Comparison of ENCODE assay signal across 28 cellular contexts in genomic region chr5:74252033-74252430, GRCh38.
DNase-seq lines count a peak whose midpoint lies in the region; ATAC-seq and TF ChIP-seq lines count a peak whose summit lies in the region.
"Had no signal": no experiment of that assay in that cellular context is flagged by ENCODE, and none has a peak within 500 bp of the region (broad histone marks: within the 10 kb centered on the region; RNA-seq: fewer than 3 reads in every experiment).

No MANE protein-coding gene starts in this region.

- H4K91ac ChIP-seq in mesenchymal stem cell (ENCODE audit: low read length): peak overlapping the region; percentile 9

- intact Hi-C loops in breast epithelium (cut with DNase I; ENCODE audit: low total_unique reads): no loop called here

- ATAC-seq in stimulated activated effector memory CD8-positive, alpha-beta T cell treated with anti-CD3 and anti-CD28 coated beads, Interleukin-12 subunit alpha, Interleukin-12 subunit beta, amount 100 ng/mL, for 72 hours: no peak
- ATAC-seq: foreskin keratinocyte, left lobe of liver, natural killer cell, WTC11 had no signal

- H3K27me3 ChIP-seq in breast epithelium (no peaks in the 10 kb centered on the region), mesenchymal stem cell (ENCODE audit: control insufficient read depth in 1 of 2, insufficient read depth in 1 of 2, low read length in 2 of 2) (peaks cover 0 to 2% of the 10 kb centered on the region in 2 experiments), smooth muscle cell (ENCODE audit: low read depth) (no peaks in the 10 kb centered on the region), neural progenitor cell (no peaks in the 10 kb centered on the region)
- H3K27me3 ChIP-seq: foreskin keratinocyte had no signal

- TF ChIP-seq POLR2A in breast epithelium (IDR thresholded peaks at IDR 0.05): no peak

- no peak overlapping the region for H3K23ac ChIP-seq in mesenchymal stem cell (ENCODE audit: low read length in 2 of 2)

- H3K27ac ChIP-seq in breast epithelium (peak overlapping the region; percentile 57 to 80), mesenchymal stem cell (ENCODE audit: low read length, poor library complexity, severe bottlenecking) (no peak overlapping the region), smooth muscle cell (ENCODE audit: low read depth) (peak overlapping the region; percentile 92), neural progenitor cell (no peak overlapping the region)
- H3K27ac ChIP-seq: C4-2B, psoas muscle had no signal

- WGBS in mesenchymal stem cell: no CpG with 5 or more reads among the region's 2 CpGs
- WGBS in smooth muscle cell (ENCODE audit: low lambda C conversion rate): 78% methylated on average over 2 of the region's 2 CpGs

- H3K9me3 Mint-ChIP-seq in HFFc6 (no peaks in the 10 kb centered on the region), neural progenitor cell (no peaks in the 10 kb centered on the region)
- H3K9me3 Mint-ChIP-seq in stimulated activated effector memory CD8-positive, alpha-beta T cell treated with anti-CD3 and anti-CD28 coated beads, Interleukin-12 subunit alpha, Interleukin-12 subunit beta, amount 100 ng/mL, for 72 hours: no peaks in the 10 kb centered on the region
- H3K9me3 Mint-ChIP-seq: central memory CD8-positive, alpha-beta T cell; H9; natural killer cell; WTC11 had no signal

- H3K79me2 ChIP-seq in smooth muscle cell (ENCODE audit: low read depth): no peaks in the 10 kb centered on the region
- H3K79me2 ChIP-seq in neural progenitor cell (ENCODE audit: low read depth): no peaks in the 10 kb centered on the region

- H3K27ac Mint-ChIP-seq in HFFc6 (peak overlapping the region; percentile 91), neural progenitor cell (no peak overlapping the region)
- no peak overlapping the region for H3K27ac Mint-ChIP-seq in stimulated activated effector memory CD8-positive, alpha-beta T cell treated with anti-CD3 and anti-CD28 coated beads, Interleukin-12 subunit alpha, Interleukin-12 subunit beta, amount 100 ng/mL, for 72 hours
- H3K27ac Mint-ChIP-seq: immature natural killer cell, natural killer cell, WTC11 had no signal

- H3K14ac ChIP-seq in mesenchymal stem cell (ENCODE audit: low read length in 2 of 2): no peak overlapping the region

- H3K4me2 ChIP-seq in mesenchymal stem cell (ENCODE audit: low read length, poor library complexity, severe bottlenecking) (no peak overlapping the region), smooth muscle cell (peak overlapping the region; percentile 70), neural progenitor cell (no peak overlapping the region)

- H3K9me3 ChIP-seq in breast epithelium (no peaks in the 10 kb centered on the region), mesenchymal stem cell (ENCODE audit: control insufficient read depth, low read length) (no peaks in the 10 kb centered on the region), smooth muscle cell (replicated peaks; ENCODE audit: low read depth) (no peaks in the 10 kb centered on the region), neural progenitor cell (ENCODE audit: low read depth) (no peaks in the 10 kb centered on the region)
- H3K9me3 ChIP-seq: psoas muscle had no signal

- H2BK12ac ChIP-seq in mesenchymal stem cell (ENCODE audit: low read length in 2 of 2): peak overlapping the region; percentile 33 to 85

- H3K9ac ChIP-seq in mesenchymal stem cell (ENCODE audit: low read length): peak overlapping the region; percentile 81
- peak overlapping the region; percentile 1 for H3K9ac ChIP-seq in smooth muscle cell (ENCODE audit: low read depth)
- H3K9ac ChIP-seq in neural progenitor cell: no peak overlapping the region

- H2BK15ac ChIP-seq in mesenchymal stem cell (ENCODE audit: low read depth, poor library complexity, severe bottlenecking): peak overlapping the region; percentile 39

- H3K79me1 ChIP-seq in mesenchymal stem cell (replicated peaks; ENCODE audit: low read length, poor library complexity, severe bottlenecking): no peaks in the 10 kb centered on the region

- no peaks in the 10 kb centered on the region for H3F3A ChIP-seq in smooth muscle cell (ENCODE audit: low read depth)
- H3F3A ChIP-seq in neural progenitor cell (ENCODE audit: low read depth): no peaks in the 10 kb centered on the region

- peak overlapping the region; percentile 43 for H4K8ac ChIP-seq in mesenchymal stem cell (ENCODE audit: low read length)

- H3K36me3 Mint-ChIP-seq in HFFc6 (ENCODE audit: low read depth) (no peaks in the 10 kb centered on the region), neural progenitor cell (no peaks in the 10 kb centered on the region)
- H3K36me3 Mint-ChIP-seq in stimulated activated effector memory CD8-positive, alpha-beta T cell treated with anti-CD3 and anti-CD28 coated beads, Interleukin-12 subunit alpha, Interleukin-12 subunit beta, amount 100 ng/mL, for 72 hours: no peaks in the 10 kb centered on the region
- H3K36me3 Mint-ChIP-seq: immature natural killer cell, natural killer cell, WTC11 had no signal

- H3K27me3 Mint-ChIP-seq in HFFc6 (ENCODE audit: insufficient read depth) (peaks cover 3% of the 10 kb centered on the region; the same call in 1 of the 2 replicates), neural progenitor cell (ENCODE audit: insufficient read depth, low read depth) (peaks cover 13% of the 10 kb centered on the region)

- H3K4me3 Mint-ChIP-seq in HFFc6: no peak overlapping the region
- H3K4me3 Mint-ChIP-seq in stimulated activated effector memory CD8-positive, alpha-beta T cell treated with anti-CD3 and anti-CD28 coated beads, Interleukin-12 subunit alpha, Interleukin-12 subunit beta, amount 100 ng/mL, for 72 hours: no peak overlapping the region
- H3K4me3 Mint-ChIP-seq in neural progenitor cell: no peak overlapping the region
- H3K4me3 Mint-ChIP-seq: central memory CD8-positive, alpha-beta T cell; H9; immature natural killer cell; natural killer cell; WTC11 had no signal

- no peaks in the 10 kb centered on the region for H4K20me1 ChIP-seq in smooth muscle cell (ENCODE audit: low read depth)
- H4K20me1 ChIP-seq in neural progenitor cell (ENCODE audit: low read depth): no peaks in the 10 kb centered on the region

- H3K4me1 Mint-ChIP-seq in HFFc6 (ENCODE audit: low read depth) (peaks cover 29% of the 10 kb centered on the region), neural progenitor cell (peaks cover 36% of the 10 kb centered on the region)
- no peaks in the 10 kb centered on the region for H3K4me1 Mint-ChIP-seq in stimulated activated effector memory CD8-positive, alpha-beta T cell treated with anti-CD3 and anti-CD28 coated beads, Interleukin-12 subunit alpha, Interleukin-12 subunit beta, amount 100 ng/mL, for 72 hours
- H3K4me1 Mint-ChIP-seq: central memory CD8-positive, alpha-beta T cell; immature natural killer cell; natural killer cell had no signal

- H2AK5ac ChIP-seq in mesenchymal stem cell (ENCODE audit: low read length, severe bottlenecking): peak overlapping the region; percentile 40

- H2AFZ ChIP-seq in mesenchymal stem cell (ENCODE audit: low read depth, low read length) (no peak overlapping the region), smooth muscle cell (ENCODE audit: low read depth) (no peak overlapping the region), neural progenitor cell (replicated peaks) (no peak overlapping the region)

- H3K4me3 ChIP-seq in breast epithelium: no peak overlapping the region
- no peak overlapping the region for H3K4me3 ChIP-seq in mesenchymal stem cell (ENCODE audit: insufficient read depth in 1 of 2, low read depth in 1 of 2, low read length in 2 of 2)
- no peak overlapping the region for H3K4me3 ChIP-seq in smooth muscle cell
- H3K4me3 ChIP-seq in neural progenitor cell: no peak overlapping the region
- H3K4me3 ChIP-seq: psoas muscle had no signal

- H2BK5ac ChIP-seq in mesenchymal stem cell (ENCODE audit: low read depth, low read length, poor library complexity, severe bottlenecking): no peak overlapping the region

- peak overlapping the region in 1 of 2 experiments; percentile 6 for H3K4ac ChIP-seq in mesenchymal stem cell (ENCODE audit: low read depth in 1 of 2, low read length in 2 of 2)

- H3K18ac ChIP-seq in mesenchymal stem cell (ENCODE audit: low read depth in 1 of 2, low read length in 2 of 2): peak overlapping the region; percentile 16 to 60

- TF ChIP-seq CTCF in HFFc6 (IDR thresholded peaks at IDR 0.05) (no peak), breast epithelium (IDR thresholded peaks at IDR 0.05) (no peak), smooth muscle cell (IDR thresholded peaks at IDR 0.05; ENCODE audit: borderline replicate concordance, insufficient read depth, poor library complexity, severe bottlenecking) (no peak), neural progenitor cell (IDR thresholded peaks at IDR 0.05) (no peak)

- no peak overlapping the region for H2BK120ac ChIP-seq in mesenchymal stem cell (ENCODE audit: low read depth, low read length)

- no peak for DNase-seq in HFFc6
- no peak for DNase-seq in breast epithelium (ENCODE audit: low spot score in 2 of 2)
- DNase-seq in mesenchymal stem cell: no peak
- no peak for DNase-seq in smooth muscle cell (lab: John Stamatoyannopoulos, UW; ENCODE audit: unreplicated experiment)
- no peak for DNase-seq in stimulated activated effector memory CD8-positive, alpha-beta T cell treated with anti-CD3 and anti-CD28 coated beads, Interleukin-12 subunit alpha, Interleukin-12 subunit beta, amount 100 ng/mL, for 72 hours (ENCODE audit: low spot score in 2 of 2)
- no peak for DNase-seq in NCI-H524 treated with DMSO at 0.1 percent for 48 hours (lab: John Stamatoyannopoulos, UW)
- DNase-seq in neural progenitor cell (ENCODE audit: low spot score): no peak
- no peak for DNase-seq in NCI-H345 treated with DMSO at 0.1 percent for 48 hours (lab: John Stamatoyannopoulos, UW; ENCODE audit: unreplicated experiment)
- DNase-seq: activated CD4-positive, alpha-beta T cell treated with anti-CD3 and anti-CD28 coated beads, Interleukin-2, amount 50 U/mL, for 1 hour; activated naive CD4-positive, alpha-beta T cell treated with anti-CD3 and anti-CD28 coated beads, Interleukin-2, amount 50 U/mL, for 16 hours; DND-41; foreskin keratinocyte; H9; immature natural killer cell; midbrain; natural killer cell; NCI-H1048; NCI-H1694 treated with DMSO at 0.1 percent for 48 hours; NCI-H2171 treated with DMSO at 0.1 percent for 48 hours; NCI-H82; SHP77; stimulated activated CD4-positive, alpha-beta T cell treated with anti-CD3 and anti-CD28 coated beads, Interleukin-1b, Interleukin-23, amount 100 ng/mL, for 48 hours; substantia nigra had no signal

- H3K36me3 ChIP-seq in breast epithelium (no peaks in the 10 kb centered on the region), mesenchymal stem cell (ENCODE audit: control insufficient read depth in 1 of 2, insufficient read depth in 2 of 2, low read depth in 1 of 2, low read length in 2 of 2) (no peaks in the 10 kb centered on the region), smooth muscle cell (ENCODE audit: low read depth) (no peaks in the 10 kb centered on the region), neural progenitor cell (no peaks in the 10 kb centered on the region)

- peaks cover 0 to 4% of the 10 kb centered on the region in 2 donors for H3K4me1 ChIP-seq in breast epithelium
- peaks cover 2% of the 10 kb centered on the region for H3K4me1 ChIP-seq in mesenchymal stem cell (ENCODE audit: control insufficient read depth, insufficient read depth, low read depth, low read length)
- peaks cover 3% of the 10 kb centered on the region for H3K4me1 ChIP-seq in smooth muscle cell (ENCODE audit: low read depth)
- peaks cover 6% of the 10 kb centered on the region for H3K4me1 ChIP-seq in neural progenitor cell

Comparison
In these comparisons a context has a peak if more than half of its experiments do, and no peak if none do; other contexts are left out.
1. H3K27ac ChIP-seq: peak in breast epithelium (2 of 2) and smooth muscle cell (single experiment); none in mesenchymal stem cell (single experiment) and neural progenitor cell (single experiment).